ENCODE assay signal across 35 cellular contexts in genomic region chr12:63927511-63927910, GRCh38.
A peak's percentile ranks its signal among the peaks of the same experiment; 100 is the strongest.
DNase-seq lines count a peak whose midpoint lies in the region; ATAC-seq and TF ChIP-seq lines count a peak whose summit lies in the region.
"Had no signal": no experiment of that assay in that cellular context is flagged by ENCODE, and none has a peak within 500 bp of the region (broad histone marks: within the 10 kb centered on the region; RNA-seq: fewer than 3 reads in every experiment).

No MANE protein-coding gene starts in this region.

- H2AFZ ChIP-seq in IMR-90 (replicated peaks; ENCODE audit: low read length, poor library complexity) = no peak overlapping the region

- H3K14ac ChIP-seq in IMR-90 (replicated peaks; ENCODE audit: low read depth, low read length) = no peak overlapping the region

- no peaks in the 10 kb centered on the region for H3K9me3 Mint-ChIP-seq in HFFc6
- H3K9me3 Mint-ChIP-seq: CD4-positive, alpha-beta memory T cell; CD4-positive, alpha-beta T cell; CD8-positive, alpha-beta memory T cell; CD8-positive, alpha-beta T cell had no signal

- H2BK5ac ChIP-seq in IMR-90 (ENCODE audit: low read depth, low read length, poor library complexity, severe bottlenecking) = peak overlapping the region; percentile 11

- no peak overlapping the region for H3K18ac ChIP-seq in IMR-90 (ENCODE audit: low read depth, low read length)

- peak overlapping the region; percentile 40; the same call in 1 of the 2 replicates for H2AK5ac ChIP-seq in IMR-90 (ENCODE audit: low read depth, low read length)

- intact Hi-C loops in IMR-90 (cut with micrococcal nuclease) = no loop called here
- intact Hi-C loops in left colon (cut with DNase I, micrococcal nuclease) = no loop called here
- intact Hi-C loops in mucosa of descending colon (cut with DNase I, micrococcal nuclease) = no loop called here

- H3K27ac Mint-ChIP-seq in HFFc6 = peak overlapping the region; percentile 7; the same call in 1 of the 2 replicates
- H3K27ac Mint-ChIP-seq: B cell; CD14-positive monocyte; CD4-positive, alpha-beta T cell; CD4-positive, CD25-positive, alpha-beta regulatory T cell; CD8-positive, alpha-beta memory T cell; CD8-positive, alpha-beta T cell had no signal

- H3K9me1 ChIP-seq in IMR-90 (ENCODE audit: insufficient read depth, low read length) = peaks cover 9% of the 10 kb centered on the region

- in situ Hi-C loops in IMR-90 (cut with MboI; ENCODE audit: low sequenced_read_pairs) = no loop called here

- no peak overlapping the region for H3K9ac ChIP-seq in IMR-90 (ENCODE audit: low read depth, low read length)
- H3K9ac ChIP-seq: BLaER1; BLaER1 treated with 17β-estradiol and CSF1 and Interleukin-3, amounts not matched to agents 10 nM and 100 nM had no signal

- H3K56ac ChIP-seq in IMR-90 (ENCODE audit: extremely low read depth, insufficient read depth, low read length) = no peak overlapping the region

- H3K4me2 ChIP-seq in IMR-90 (ENCODE audit: low read depth, low read length) = no peak overlapping the region
- H3K4me2 ChIP-seq: A549; BLaER1; BLaER1 treated with 17β-estradiol and CSF1 and Interleukin-3, amounts not matched to agents 10 nM and 100 nM had no signal

- H3K27ac ChIP-seq in IMR-90 (ENCODE audit: insufficient read depth, low read length) = no peak overlapping the region
- H3K27ac ChIP-seq: 22Rv1; A549; BLaER1; BLaER1 treated with 17β-estradiol and CSF1 and Interleukin-3, amounts not matched to agents 10 nM and 100 nM; C4-2B had no signal

- POLR2A ChIA-PET in IMR-90 (lab: Charles Lee; ENCODE audit: unreplicated experiment) = no interaction called here

- H4K20me1 ChIP-seq in IMR-90 (ENCODE audit: insufficient read depth, low read length) = peaks cover 19% of the 10 kb centered on the region; the same call in 1 of the 2 replicates
- H4K20me1 ChIP-seq: BLaER1; BLaER1 treated with 17β-estradiol and CSF1 and Interleukin-3, amounts not matched to agents 10 nM and 100 nM had no signal

- peaks cover 13% of the 10 kb centered on the region; the same call in 1 of the 2 replicates for H3K4me1 ChIP-seq in IMR-90 (ENCODE audit: control insufficient read depth, insufficient read depth, low read length)
- H3K4me1 ChIP-seq in mucosa of descending colon (ENCODE audit: low read depth) = peaks cover 6% of the 10 kb centered on the region
- H3K4me1 ChIP-seq: BLaER1; BLaER1 treated with 17β-estradiol and CSF1 and Interleukin-3, amounts not matched to agents 10 nM and 100 nM had no signal

- H3K79me1 ChIP-seq in IMR-90 (ENCODE audit: low read depth in 1 of 2, low read length in 2 of 2) = peaks cover 23 to 61% of the 10 kb centered on the region in 2 experiments; a peak in 3 of 4 replicates

- no peak overlapping the region for H4K91ac ChIP-seq in IMR-90 (ENCODE audit: insufficient read depth, low read depth, low read length)

- H3K23ac ChIP-seq in IMR-90 (ENCODE audit: low read depth, low read length) = no peak overlapping the region

- no peak for TF ChIP-seq CTCF in HFFc6 (IDR thresholded peaks at IDR 0.05)
- TF ChIP-seq CTCF in IMR-90 (conservative IDR thresholded peaks at IDR 0.05; ENCODE audit: low read depth, low read length) = no peak
- TF ChIP-seq CTCF in mucosa of descending colon (IDR thresholded peaks at IDR 0.05) = no peak

- no peak overlapping the region for H4K5ac ChIP-seq in IMR-90 (ENCODE audit: low read depth, low read length)

- H3K4ac ChIP-seq in IMR-90 (ENCODE audit: low read depth, low read length) = peak overlapping the region; percentile 19

- no peak for DNase-seq in HFFc6
- DNase-seq in IMR-90 = no peak
- DNase-seq in left colon = no peak
- no peak for DNase-seq in mucosa of descending colon
- no peak for DNase-seq in activated naive CD4-positive, alpha-beta T cell treated with anti-CD3 and anti-CD28 coated beads, Interleukin-2, amount 50 U/mL, for 16 hours
- DNase-seq in NK-92 (lab: John Stamatoyannopoulos, UW; ENCODE audit: unreplicated experiment) = no peak
- no peak for DNase-seq in iPS-NIHi7 (ENCODE audit: extremely low spot score)
- DNase-seq: 8988T; ACHN; AML-193; BE2C; C1 segment of cervical spinal cord; Caco-2; Calu3; CD4-positive, alpha-beta memory T cell; CD4-positive, alpha-beta T cell; CD4-positive, CD25-positive, alpha-beta regulatory T cell; CD8-positive, alpha-beta memory T cell; CD8-positive, alpha-beta T cell; COR-L47; DMS 273 treated with DMSO at 0.1 percent for 48 hours; DMS153; DMS53; DMS79; DMS79 treated with DMSO at 0.1 percent for 48 hours; DND-41; EL had no signal

- H3K4me1 Mint-ChIP-seq in HFFc6 (ENCODE audit: low read depth) = peaks cover 77% of the 10 kb centered on the region
- H3K4me1 Mint-ChIP-seq: B cell; CD4-positive, alpha-beta memory T cell; CD4-positive, CD25-positive, alpha-beta regulatory T cell; CD8-positive, alpha-beta memory T cell had no signal

- H2AK9ac ChIP-seq in IMR-90 (replicated peaks; ENCODE audit: low read depth, low read length, poor library complexity) = no peak overlapping the region

- H2BK20ac ChIP-seq in IMR-90 (ENCODE audit: low read depth, low read length) = no peak overlapping the region

- H2BK15ac ChIP-seq in IMR-90 (ENCODE audit: low read depth, low read length) = no peak overlapping the region

- TF ChIP-seq POLR2A in IMR-90 (IDR thresholded peaks at IDR 0.05; ENCODE audit: low read depth, low read length) = no peak

- H3K4me3 Mint-ChIP-seq in HFFc6 = no peak overlapping the region
- H3K4me3 Mint-ChIP-seq: B cell; CD14-positive monocyte; CD4-positive, alpha-beta memory T cell; CD4-positive, alpha-beta T cell; CD4-positive, CD25-positive, alpha-beta regulatory T cell; CD8-positive, alpha-beta memory T cell; CD8-positive, alpha-beta T cell had no signal

- peaks cover 25% of the 10 kb centered on the region; the same call in 1 of the 2 replicates for H3K36me3 Mint-ChIP-seq in HFFc6 (ENCODE audit: low read depth)
- H3K36me3 Mint-ChIP-seq: CD14-positive monocyte; CD4-positive, alpha-beta memory T cell; CD4-positive, CD25-positive, alpha-beta regulatory T cell; CD8-positive, alpha-beta T cell had no signal

- WGBS in IMR-90 (ENCODE audit: extremely low coverage in 2 of 2, insufficient read length in 1 of 2), 2 experiments = 88% methylated on average over 1 of the region's 2 CpGs; no CpG with 5 or more reads in 1 of the 2 experiments

- H3K36me3 ChIP-seq in IMR-90 (ENCODE audit: control insufficient read depth, insufficient read depth, low read length) (peaks cover 2% of the 10 kb centered on the region; the same call in 1 of the 2 replicates), mucosa of descending colon (ENCODE audit: low read depth) (no peaks in the 10 kb centered on the region)
- H3K36me3 ChIP-seq: BE2C; BLaER1; BLaER1 treated with 17β-estradiol and CSF1 and Interleukin-3, amounts not matched to agents 10 nM and 100 nM had no signal

- CTCF ChIA-PET in IMR-90 (lab: Yijun Ruan, JAX) = no interaction called here

- no peak overlapping the region for H4K8ac ChIP-seq in IMR-90 (ENCODE audit: low read depth in 2 of 2, low read length in 2 of 2)

- ATAC-seq in IMR-90 (ENCODE audit: low read depth) (no peak), left colon (peak; percentile 96), mucosa of descending colon (peak; percentile 78), GM21526 (IDR thresholded peaks at IDR 0.05; ENCODE audit: low FRiP score, unreplicated experiment) (no peak)
- ATAC-seq: A549; CD8-positive, alpha-beta T cell had no signal

- H2BK120ac ChIP-seq in IMR-90 (ENCODE audit: low read depth, low read length) = no peak overlapping the region

- dilution Hi-C loops in IMR-90 (cut with HindIII; ENCODE audit: low sequenced_read_pairs, unreplicated experiment) = no loop called here

- TF ChIP-seq RAD21 in IMR-90 (IDR thresholded peaks at IDR 0.05; ENCODE audit: low read length) = no peak

- H3K9me3 ChIP-seq in IMR-90 (ENCODE audit: control insufficient read depth, insufficient read depth, low read length) (no peaks in the 10 kb centered on the region), mucosa of descending colon (no peaks in the 10 kb centered on the region)
- H3K9me3 ChIP-seq: A549, BE2C, BLaER1, Caco-2 had no signal

- H3K4me3 ChIP-seq in IMR-90 (ENCODE audit: insufficient read depth, low read depth, low read length) = no peak overlapping the region
- no peak overlapping the region for H3K4me3 ChIP-seq in mucosa of descending colon
- H3K4me3 ChIP-seq: A549; BLaER1; BLaER1 treated with 17β-estradiol and CSF1 and Interleukin-3, amounts not matched to agents 10 nM and 100 nM had no signal

- no TSS peak for BruUV-seq in IMR-90 (replicated peaks; lab: Mats Ljungman, UMichigan)

- no peaks in the 10 kb centered on the region for H3K27me3 ChIP-seq in IMR-90 (ENCODE audit: control insufficient read depth, insufficient read depth, low read length)
- H3K27me3 ChIP-seq: BE2C; BLaER1; BLaER1 treated with 17β-estradiol and CSF1 and Interleukin-3, amounts not matched to agents 10 nM and 100 nM had no signal

- peaks cover 2% of the 10 kb centered on the region for H3K27me3 Mint-ChIP-seq in HFFc6 (ENCODE audit: insufficient read depth)
- H3K27me3 Mint-ChIP-seq: CD4-positive, CD25-positive, alpha-beta regulatory T cell had no signal

TF ChIP-seq in IMR-90, 13 proteins besides CTCF, POLR2A, EP300 and RAD21 (continues in another document):
- TF ChIP-seq NFE2L2 (IDR thresholded peaks at IDR 0.05; ENCODE audit: low read depth, low read length) = no peak
- no peak for TF ChIP-seq RCOR1 (IDR thresholded peaks at IDR 0.05; ENCODE audit: insufficient replicate concordance, low read length)
- TF ChIP-seq, protein P1, sequence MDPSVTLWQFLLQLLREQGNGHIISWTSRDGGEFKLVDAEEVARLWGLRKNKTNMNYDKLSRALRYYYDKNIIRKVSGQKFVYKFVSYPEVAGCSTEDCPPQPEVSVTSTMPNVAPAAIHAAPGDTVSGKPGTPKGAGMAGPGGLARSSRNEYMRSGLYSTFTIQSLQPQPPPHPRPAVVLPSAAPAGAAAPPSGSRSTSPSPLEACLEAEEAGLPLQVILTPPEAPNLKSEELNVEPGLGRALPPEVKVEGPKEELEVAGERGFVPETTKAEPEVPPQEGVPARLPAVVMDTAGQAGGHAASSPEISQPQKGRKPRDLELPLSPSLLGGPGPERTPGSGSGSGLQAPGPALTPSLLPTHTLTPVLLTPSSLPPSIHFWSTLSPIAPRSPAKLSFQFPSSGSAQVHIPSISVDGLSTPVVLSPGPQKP (IDR thresholded peaks at IDR 0.05; ENCODE audit: borderline replicate concordance, low read depth, low read length) = no peak
- TF ChIP-seq, protein P2, sequence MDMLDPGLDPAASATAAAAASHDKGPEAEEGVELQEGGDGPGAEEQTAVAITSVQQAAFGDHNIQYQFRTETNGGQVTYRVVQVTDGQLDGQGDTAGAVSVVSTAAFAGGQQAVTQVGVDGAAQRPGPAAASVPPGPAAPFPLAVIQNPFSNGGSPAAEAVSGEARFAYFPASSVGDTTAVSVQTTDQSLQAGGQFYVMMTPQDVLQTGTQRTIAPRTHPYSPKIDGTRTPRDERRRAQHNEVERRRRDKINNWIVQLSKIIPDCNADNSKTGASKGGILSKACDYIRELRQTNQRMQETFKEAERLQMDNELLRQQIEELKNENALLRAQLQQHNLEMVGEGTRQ (IDR thresholded peaks at IDR 0.05; ENCODE audit: low read depth, low read length) = no peak
- no peak for TF ChIP-seq SMC3 (IDR thresholded peaks at IDR 0.05; ENCODE audit: low read depth, low read length)
- no peak for TF ChIP-seq CHD1 (IDR thresholded peaks at IDR 0.05; ENCODE audit: low read depth, low read length)
- no peak for TF ChIP-seq BHLHE40 (IDR thresholded peaks at IDR 0.05; ENCODE audit: low read depth, low read length)
- TF ChIP-seq CEBPB (IDR thresholded peaks at IDR 0.05; ENCODE audit: low read depth, low read length) = no peak

Comparison
In these comparisons a context has a peak if more than half of its experiments do, and no peak if none do; other contexts are left out.
1. ATAC-seq: peak in left colon (single experiment) and mucosa of descending colon (single experiment); none in IMR-90 (single experiment) and GM21526 (single experiment).